In the genomic region with DNA sequence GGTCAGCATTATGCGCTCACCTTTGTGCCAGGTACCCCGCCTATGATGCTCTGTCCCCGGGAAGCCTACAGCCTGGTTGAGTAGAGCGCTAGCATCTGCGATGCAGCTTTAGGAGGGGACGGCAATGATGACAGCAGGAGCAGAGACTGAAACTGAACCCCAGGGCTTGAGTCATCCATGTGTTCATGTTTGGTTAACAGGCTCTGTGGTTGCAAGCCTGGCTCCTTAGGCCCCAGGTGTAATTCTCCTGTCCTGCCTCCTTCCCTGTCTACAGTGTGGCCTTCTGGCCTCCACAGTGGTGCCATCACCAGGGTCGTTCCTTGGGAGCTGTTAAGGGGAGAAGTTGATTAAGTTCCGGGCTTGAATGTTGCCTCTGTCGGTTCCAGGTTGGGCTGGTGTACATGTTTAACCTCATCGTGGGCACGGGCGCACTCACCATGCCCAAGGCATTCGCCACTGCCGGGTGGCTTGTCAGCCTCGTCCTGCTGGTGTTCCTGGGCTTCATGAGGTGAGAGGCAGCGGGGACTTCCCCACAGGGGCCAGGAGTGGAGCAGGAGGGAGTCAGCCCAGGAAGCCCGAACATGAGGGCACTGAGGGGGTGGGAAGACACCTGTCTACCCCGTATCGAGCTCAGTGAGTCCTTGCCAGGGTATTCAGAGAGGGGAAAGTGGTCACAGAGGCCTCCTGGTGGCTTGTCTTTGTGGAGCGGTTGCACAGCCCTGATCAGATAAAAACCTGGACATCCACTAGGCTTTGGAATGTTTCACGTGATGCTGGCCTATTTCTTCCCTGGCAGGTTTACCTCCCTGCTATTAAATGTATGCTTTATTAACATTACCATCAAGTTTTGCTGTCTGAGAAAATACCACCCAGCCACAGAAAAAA, we compare ENCODE assay signal across 12 cellular contexts. TPM values are rescaled to one million over a fixed set of nuclear protein-coding genes. Genes with fewer than 3 reads are reported as not detected.
DNase-seq lines count a peak whose midpoint lies in the region; TF ChIP-seq lines count a peak whose summit lies in the region.
"Had no signal": no experiment of that assay in that cellular context is flagged by ENCODE, and none has a peak within 500 bp of the region (broad histone marks: within the 10 kb centered on the region; RNA-seq: fewer than 3 reads in every experiment).

No MANE protein-coding gene starts in this region.

- H3K27ac Mint-ChIP-seq in MCF 10A (ENCODE audit: low read depth, unreplicated experiment) (no peak overlapping the region), type B pancreatic cell (peak overlapping the region; percentile 49)

- H3K9me3 ChIP-seq in WERI-Rb-1 (ENCODE audit: severe bottlenecking), result no peaks in the 10 kb centered on the region
- H3K9me3 ChIP-seq: suprapubic skin had no signal

- peaks cover 9% of the 10 kb centered on the region for H3K36me3 Mint-ChIP-seq in MCF 10A (ENCODE audit: insufficient read depth, unreplicated experiment)
- peaks cover 4% of the 10 kb centered on the region for H3K36me3 Mint-ChIP-seq in type B pancreatic cell

- intact Hi-C loops in MCF 10A (cut with micrococcal nuclease) (no loop called here), posterior vena cava (cut with DNase I) (no loop called here)

- no peak for TF ChIP-seq CTCF in MCF 10A (IDR thresholded peaks at IDR 0.05; ENCODE audit: unreplicated experiment)
- TF ChIP-seq CTCF in WERI-Rb-1 (IDR thresholded peaks at IDR 0.05; ENCODE audit: low read depth, low read length), result 0 out of 2 replicates have a peak, but pooled peaks have one; percentile 18
- TF ChIP-seq CTCF in epithelial cell of esophagus (IDR thresholded peaks at IDR 0.05; ENCODE audit: insufficient read depth, low read depth, low read length, missing control alignments), result no peak
- peak; percentile 35 for TF ChIP-seq CTCF in type B pancreatic cell (conservative IDR thresholded peaks at IDR 0.05)

- BruUV-seq in MCF 10A (replicated peaks; lab: Mats Ljungman, UMichigan), result no TSS peak

- H3K27me3 Mint-ChIP-seq in MCF 10A (ENCODE audit: insufficient read depth, unreplicated experiment) (no peaks in the 10 kb centered on the region), type B pancreatic cell (no peaks in the 10 kb centered on the region)

- H3K27ac ChIP-seq in WERI-Rb-1, result no peak overlapping the region
- H3K27ac ChIP-seq: suprapubic skin had no signal

- H3K9me3 Mint-ChIP-seq in MCF 10A (ENCODE audit: unreplicated experiment) (no peaks in the 10 kb centered on the region), type B pancreatic cell (no peaks in the 10 kb centered on the region)

- in situ Hi-C loops in T47D (cut with HindIII; ENCODE audit: low pct_unique_long_range_greater_than_20kb, low sequenced_read_pairs), result no loop called here

- CTCF ChIA-PET in MCF 10A (lab: Yijun Ruan, JAX), result interaction anchor here (1.0 kb wide), 1 partner anchor 417 kb away, joined by 3 read pairs; no protein-coding TSS in a partner anchor

- POLR2A ChIA-PET in MCF 10A (lab: Yijun Ruan, JAX), result no interaction called here

- H3K36me3 ChIP-seq in WERI-Rb-1, result peaks cover 59% of the 10 kb centered on the region

- H3K4me3 ChIP-seq in WERI-Rb-1 (ENCODE audit: low read depth, low read length) (no peak overlapping the region), epithelial cell of esophagus (ENCODE audit: low read length) (no peak overlapping the region)
- H3K4me3 ChIP-seq: lung, suprapubic skin had no signal

- peak; percentile 66 to 71 for DNase-seq in T47D (ENCODE audit: low read depth in 1 of 2, low spot score in 1 of 2)
- no peak for DNase-seq in MCF 10A (ENCODE audit: unreplicated experiment)
- no peak for DNase-seq in WERI-Rb-1
- peak; percentile 67 for DNase-seq in epithelial cell of esophagus (ENCODE audit: low read depth)
- DNase-seq in type B pancreatic cell (ENCODE audit: extremely low spot score, unreplicated experiment), result no peak
- no peak for DNase-seq in posterior vena cava (ENCODE audit: low spot score)
- no peak for DNase-seq in NCI-H82 treated with DMSO at 0.1 percent for 48 hours (lab: John Stamatoyannopoulos, UW; ENCODE audit: unreplicated experiment)
- no peak for DNase-seq in RKO (ENCODE audit: low spot score)
- DNase-seq: effector memory CD4-positive, alpha-beta T cell; NCI-H1930 had no signal

- no peaks in the 10 kb centered on the region for H3K27me3 ChIP-seq in WERI-Rb-1 (ENCODE audit: insufficient read depth, low read depth, severe bottlenecking)
- H3K27me3 ChIP-seq: suprapubic skin had no signal

- H3K4me1 Mint-ChIP-seq in MCF 10A (ENCODE audit: insufficient read depth, unreplicated experiment), result peaks cover 6% of the 10 kb centered on the region
- H3K4me1 Mint-ChIP-seq in type B pancreatic cell (ENCODE audit: unreplicated experiment), result peaks cover 17% of the 10 kb centered on the region

- H3K4me3 Mint-ChIP-seq in MCF 10A (ENCODE audit: unreplicated experiment) (no peak overlapping the region), type B pancreatic cell (no peak overlapping the region)

RNA-seq across cellular contexts. Expression of a gene that starts 9.2 kb away (rescaled TPM):
- 58.1 and 64.8 TPM in 2 replicates for total RNA-seq in MCF 10A (2022)
- total RNA-seq in type B pancreatic cell (ENCODE audit: low replicate concordance), result 54.7 and 67.2 TPM in 2 replicates
- 10 to 100 TPM; 26.8 to 31.7 TPM for total RNA-seq in posterior vena cava

RNA-seq across cellular contexts. Expression of a gene that starts 36.9 kb away (rescaled TPM):
- total RNA-seq in MCF 10A (2022) (23.9 and 25.3 TPM in 2 replicates), type B pancreatic cell (ENCODE audit: low replicate concordance) (86.9 and 157 TPM in 2 replicates), posterior vena cava (10 to 100 TPM in 1 of 2 donors, 1 to 10 TPM in 1; 7.0 to 11.5 TPM)

RNA-seq across cellular contexts. Expression of a gene that starts 48.3 kb away (rescaled TPM):
- total RNA-seq in MCF 10A (2022), result not detected in 2 replicates
- total RNA-seq in type B pancreatic cell (ENCODE audit: low replicate concordance), result 3.4 and 4.2 TPM in 2 replicates
- total RNA-seq in posterior vena cava, result 1 to 10 TPM; 1.1 to 1.6 TPM

Comparison
In these comparisons a context has a peak if more than half of its experiments do, and no peak if none do; other contexts are left out.
1. DNase-seq: peak in T47D (2 of 2) and epithelial cell of esophagus (single experiment); none in MCF 10A (single experiment), WERI-Rb-1 (single experiment), type B pancreatic cell (single experiment), posterior vena cava (single experiment), NCI-H82 treated with DMSO at 0.1 percent for 48 hours (single experiment) and RKO (single experiment).
2. CTCF ChIP-seq: peak in WERI-Rb-1 (single experiment) and type B pancreatic cell (single experiment); none in MCF 10A (single experiment) and epithelial cell of esophagus (single experiment).